In the genomic region with DNA sequence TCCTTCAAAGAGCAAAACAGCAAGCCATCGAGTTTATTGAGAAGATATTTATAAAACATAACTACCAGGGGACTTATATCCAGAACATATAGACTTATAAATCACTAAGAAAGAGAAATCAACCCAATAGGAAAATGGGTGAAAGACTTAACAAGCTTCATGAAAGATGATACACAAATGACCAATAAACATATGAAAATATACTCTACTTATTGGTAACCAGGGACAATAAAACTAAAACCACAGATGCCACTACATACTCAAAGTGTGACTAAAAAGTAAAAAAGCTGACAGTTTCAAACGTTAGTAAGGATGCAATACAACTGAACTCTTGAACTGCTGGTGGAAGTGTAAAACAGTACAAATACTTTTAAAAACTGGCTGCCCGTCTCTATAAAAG, we compare ENCODE assay signal across 33 cellular contexts.
DNase-seq lines count a peak whose midpoint lies in the region; ATAC-seq lines count a peak whose summit lies in the region.
"Had no signal": no experiment of that assay in that cellular context is flagged by ENCODE, and none has a peak within 500 bp of the region (broad histone marks: within the 10 kb centered on the region; RNA-seq: fewer than 3 reads in every experiment).

No MANE protein-coding gene starts in this region.

- POLR2A ChIA-PET in CD8-positive, alpha-beta memory T cell (lab: Charles Lee): no interaction called here

- no peaks in the 10 kb centered on the region for H3K27me3 Mint-ChIP-seq in memory B cell
- peaks cover 5 to 26% of the 10 kb centered on the region in 2 donors for H3K27me3 Mint-ChIP-seq in CD8-positive, alpha-beta memory T cell
- H3K27me3 Mint-ChIP-seq: dendritic cell treated with granulocyte-macrophage colony-stimulating factor and Interleukin-4, amounts not matched to agents 40 ng/mL and 50 ng/mL, for 4 days had no signal

- H3K27ac ChIP-seq in CD8-positive, alpha-beta memory T cell (ENCODE audit: low read depth, low read length): no peak overlapping the region
- H3K27ac ChIP-seq: body of pancreas, neutrophil, PC-9, prostate gland, right lobe of liver, tibial nerve had no signal

- no peaks in the 10 kb centered on the region for H3K36me3 Mint-ChIP-seq in memory B cell
- H3K36me3 Mint-ChIP-seq in CD8-positive, alpha-beta memory T cell: peaks cover 0 to 3% (median 0%) of the 10 kb centered on the region in 3 donors

- DNase-seq in memory B cell (ENCODE audit: low spot score in 2 of 2): no peak
- no peak for DNase-seq in activated CD4-positive, alpha-beta T cell treated with anti-CD3 and anti-CD28 coated beads for 1 hour
- DNase-seq in CD8-positive, alpha-beta memory T cell: no peak
- DNase-seq in DMS114 treated with DMSO at 0.1 percent for 48 hours (lab: John Stamatoyannopoulos, UW; ENCODE audit: unreplicated experiment): no peak
- no peak for DNase-seq in GF-D8 (lab: John Stamatoyannopoulos, UW)
- DNase-seq: ACHN; activated CD4-positive, alpha-beta T cell treated with anti-CD3 and anti-CD28 coated beads, Interleukin-2, amount 50 U/mL, for 48 hours; activated naive CD4-positive, alpha-beta T cell treated with anti-CD3 and anti-CD28 coated beads, Interleukin-2, amount 50 U/mL, for 16 hours; body of pancreas; endodermal cell; glutamatergic neuron; H9; KBM-7; left ventricle myocardium superior; MG63; NCI-H2029; NCI-H524 treated with DMSO at 0.1 percent for 48 hours; NK-92 treated with Interleukin-12 subunit alpha and Interleukin-12 subunit beta, amount 100 ng/mL, for 24 hours; PC-9; right lobe of liver; stimulated activated CD4-positive, alpha-beta T cell treated with anti-CD3 and anti-CD28 coated beads, Interleukin-12 subunit alpha, Interleukin-12 subunit beta, amount 100 ng/mL, for 4 hours; stimulated activated CD4-positive, alpha-beta T cell treated with anti-CD3 and anti-CD28 coated beads, Interleukin-4, amount 100 ng/mL, for 1 hour had no signal

- no peak overlapping the region for H3K4me3 ChIP-seq in CD8-positive, alpha-beta memory T cell (ENCODE audit: low read length)
- H3K4me3 ChIP-seq: body of pancreas, MG63, PC-9, prostate gland, right lobe of liver, tibial nerve had no signal

- CTCF ChIA-PET in CD8-positive, alpha-beta memory T cell (lab: Charles Lee): no interaction called here

- H3K4me1 ChIP-seq in CD8-positive, alpha-beta memory T cell (ENCODE audit: insufficient read depth, low read length): no peaks in the 10 kb centered on the region
- H3K4me1 ChIP-seq: body of pancreas, prostate gland, right lobe of liver, tibial nerve had no signal

- ATAC-seq in GM18858 (IDR thresholded peaks at IDR 0.05; ENCODE audit: unreplicated experiment) (peak; percentile 44), GM21390 (IDR thresholded peaks at IDR 0.05; ENCODE audit: unreplicated experiment) (peak; percentile 64), HG03520 (IDR thresholded peaks at IDR 0.05; ENCODE audit: unreplicated experiment) (peak; percentile 55), memory B cell (ENCODE audit: low read depth) (no peak)
- ATAC-seq: activated CD4-positive, CD25-positive, alpha-beta regulatory T cell treated with anti-CD3 and anti-CD28 coated beads, Interleukin-2, amount 50 U/mL, for 24 hours; body of pancreas; left ventricle myocardium superior; right lobe of liver; Right ventricle myocardium inferior; SK-N-SH treated with all-trans-retinoic acid at 6 μM for 48 hours had no signal

- peak overlapping the region; percentile 28 for H3K27ac Mint-ChIP-seq in memory B cell
- H3K27ac Mint-ChIP-seq in CD8-positive, alpha-beta memory T cell: no peak overlapping the region
- H3K27ac Mint-ChIP-seq: dendritic cell treated with granulocyte-macrophage colony-stimulating factor and Interleukin-4, amounts not matched to agents 40 ng/mL and 50 ng/mL, for 4 days; endodermal cell; H9 had no signal

- H3K9me3 ChIP-seq in CD8-positive, alpha-beta memory T cell (ENCODE audit: low read length): no peaks in the 10 kb centered on the region
- H3K9me3 ChIP-seq: body of pancreas, MG63, neutrophil, prostate gland, right lobe of liver, tibial nerve had no signal

- no peak overlapping the region for H3K4me3 Mint-ChIP-seq in memory B cell
- no peak overlapping the region for H3K4me3 Mint-ChIP-seq in CD8-positive, alpha-beta memory T cell
- H3K4me3 Mint-ChIP-seq: central memory CD8-positive, alpha-beta T cell; dendritic cell treated with granulocyte-macrophage colony-stimulating factor and Interleukin-4, amounts not matched to agents 40 ng/mL and 50 ng/mL, for 4 days; endodermal cell; H9 had no signal

- H3K36me3 ChIP-seq in CD8-positive, alpha-beta memory T cell (ENCODE audit: insufficient read depth, low read length): no peaks in the 10 kb centered on the region
- H3K36me3 ChIP-seq: MG63, neutrophil, prostate gland, right lobe of liver, tibial nerve had no signal

- H3K4me1 Mint-ChIP-seq in memory B cell: peaks cover 12% of the 10 kb centered on the region
- peaks cover 0 to 9% (median 8%) of the 10 kb centered on the region in 3 donors for H3K4me1 Mint-ChIP-seq in CD8-positive, alpha-beta memory T cell
- H3K4me1 Mint-ChIP-seq: central memory CD8-positive, alpha-beta T cell; endodermal cell; H9 had no signal

- no peaks in the 10 kb centered on the region for H3K9me3 Mint-ChIP-seq in memory B cell
- H3K9me3 Mint-ChIP-seq in CD8-positive, alpha-beta memory T cell: no peaks in the 10 kb centered on the region
- H3K9me3 Mint-ChIP-seq: central memory CD8-positive, alpha-beta T cell; dendritic cell treated with granulocyte-macrophage colony-stimulating factor and Interleukin-4, amounts not matched to agents 40 ng/mL and 50 ng/mL, for 4 days; endodermal cell; H9 had no signal

- H3K27me3 ChIP-seq in CD8-positive, alpha-beta memory T cell (ENCODE audit: insufficient read depth, low read length, poor library complexity, severe bottlenecking): no peaks in the 10 kb centered on the region
- H3K27me3 ChIP-seq: body of pancreas, neutrophil, right lobe of liver, tibial nerve had no signal
